In genomic region chr17:40486513-40487370, GRCh38 we compare ENCODE assay signal across 10 cellular contexts. TPM values are rescaled to one million over a fixed set of nuclear protein-coding genes. Genes with fewer than 3 reads are reported as not detected.
DNase-seq lines count a peak whose midpoint lies in the region; ATAC-seq, FAIRE-seq and TF ChIP-seq lines count a peak whose summit lies in the region.
"Had no signal": no experiment of that assay in that cellular context is flagged by ENCODE, and none has a peak within 500 bp of the region (broad histone marks: within the 10 kb centered on the region; RNA-seq: fewer than 3 reads in every experiment).

No MANE protein-coding gene starts in this region.

- H3K9me3 Mint-ChIP-seq in type B pancreatic cell, result no peaks in the 10 kb centered on the region

- H3K4me1 Mint-ChIP-seq in type B pancreatic cell (ENCODE audit: unreplicated experiment), result peaks cover 38% of the 10 kb centered on the region

- intact Hi-C loops in Right ventricle myocardium superior (cut with DNase I), result no loop called here

- dilution Hi-C loops in keratinocyte (cut with MboI; ENCODE audit: extremely low pct_ligation_motif_present, low sequenced_read_pairs), result no loop called here

- peaks cover 3% of the 10 kb centered on the region for H3K27me3 Mint-ChIP-seq in type B pancreatic cell

- peak overlapping the region; percentile 31 for H3K4me2 ChIP-seq in keratinocyte (ENCODE audit: control insufficient read depth, extremely low read depth, insufficient read depth, low read depth, low read length)

- DNase-seq in right atrium auricular region (ENCODE audit: low spot score), result no peak
- DNase-seq in Right ventricle myocardium superior, result no peak
- peak; percentile 41 for DNase-seq in keratinocyte (ENCODE audit: low read depth, low spot score)
- no peak for DNase-seq in type B pancreatic cell (ENCODE audit: extremely low spot score, unreplicated experiment)
- DNase-seq in LoVo (ENCODE audit: low spot score), result no peak
- DNase-seq in GM12891 (ENCODE audit: insufficient read length, low spot score), result no peak

- FAIRE-seq in keratinocyte (lab: Jason Lieb, UNC) (peak; percentile 76), GM12891 (lab: Jason Lieb, UNC) (no peak)

- TF ChIP-seq CTCF in right atrium auricular region (IDR thresholded peaks at IDR 0.05) (no peak), WI38 (IDR thresholded peaks at IDR 0.05; ENCODE audit: low read depth, low read length) (no peak), keratinocyte (optimal IDR thresholded peaks at IDR 0.05 in 1 of 3, IDR thresholded peaks at IDR 0.05 in 1 of 3, conservative IDR thresholded peaks at IDR 0.05 in 1 of 3; ENCODE audit: extremely low read depth in 1 of 3, insufficient read depth in 2 of 3, low read length in 3 of 3) (no peak), type B pancreatic cell (conservative IDR thresholded peaks at IDR 0.05) (no peak)

- H3K9me3 ChIP-seq in right atrium auricular region, result no peaks in the 10 kb centered on the region
- no peaks in the 10 kb centered on the region for H3K9me3 ChIP-seq in keratinocyte (ENCODE audit: control insufficient read depth, low read depth, low read length)

- peak overlapping the region; percentile 90 for H3K27ac Mint-ChIP-seq in type B pancreatic cell

- peaks cover 71% of the 10 kb centered on the region for H4K20me1 ChIP-seq in keratinocyte (ENCODE audit: control insufficient read depth, extremely low read depth, insufficient read depth, low read length)

- no peak overlapping the region for H3K4me3 ChIP-seq in right atrium auricular region
- peak overlapping the region; percentile 29 for H3K4me3 ChIP-seq in WI38 (ENCODE audit: low read depth, low read length)
- no peak overlapping the region for H3K4me3 ChIP-seq in keratinocyte (ENCODE audit: control insufficient read depth in 2 of 3, extremely low read depth in 1 of 3, insufficient read depth in 2 of 3, low read depth in 1 of 3, low read length in 3 of 3)

- H3K4me1 ChIP-seq in right atrium auricular region, result peaks cover 0 to 8% of the 10 kb centered on the region in 2 donors
- H3K4me1 ChIP-seq in keratinocyte (ENCODE audit: control insufficient read depth, extremely low read depth, insufficient read depth, low read length), result peaks cover 87% of the 10 kb centered on the region

- H3K27me3 ChIP-seq in right atrium auricular region (no peaks in the 10 kb centered on the region), keratinocyte (ENCODE audit: control insufficient read depth, extremely low read depth, insufficient read depth, low read length) (no peaks in the 10 kb centered on the region)

- no peak overlapping the region for H2AFZ ChIP-seq in keratinocyte (ENCODE audit: control insufficient read depth, low read length)

- no peak overlapping the region for H3K4me3 Mint-ChIP-seq in type B pancreatic cell

- TF ChIP-seq POLR2A in GM12891 (IDR thresholded peaks at IDR 0.05; ENCODE audit: low read depth, low read length), result no peak

- H3K79me2 ChIP-seq in keratinocyte (ENCODE audit: control insufficient read depth, insufficient read depth, low read length), result no peaks in the 10 kb centered on the region

- peak overlapping the region; percentile 0 to 62 for H3K27ac ChIP-seq in right atrium auricular region
- peak overlapping the region; percentile 96 for H3K27ac ChIP-seq in keratinocyte (ENCODE audit: control insufficient read depth, insufficient read depth, low read length)

- no peaks in the 10 kb centered on the region for H3K36me3 Mint-ChIP-seq in type B pancreatic cell
- H3K36me3 Mint-ChIP-seq: brain had no signal

- ATAC-seq in Right ventricle myocardium superior (ENCODE audit: poor library complexity), result no peak
- no peak for ATAC-seq in GM18858 (IDR thresholded peaks at IDR 0.05; ENCODE audit: unreplicated experiment)

- no peaks in the 10 kb centered on the region for H3K36me3 ChIP-seq in right atrium auricular region
- peaks cover 25 to 85% of the 10 kb centered on the region in 2 experiments for H3K36me3 ChIP-seq in keratinocyte (ENCODE audit: control insufficient read depth in 2 of 2, extremely low read depth in 1 of 2, insufficient read depth in 2 of 2, low read length in 2 of 2)

- H3K9ac ChIP-seq in keratinocyte (ENCODE audit: control insufficient read depth, extremely low read depth, insufficient read depth, low read length), result peak overlapping the region; percentile 74

- peaks cover 3% of the 10 kb centered on the region for H3K9me1 ChIP-seq in keratinocyte (ENCODE audit: control insufficient read depth, extremely low read depth, insufficient read depth, low read length)

TF ChIP-seq in GM12891, 5 proteins besides CTCF, POLR2A, EP300 and RAD21:
- no peak for TF ChIP-seq TAF1 (IDR thresholded peaks at IDR 0.05; ENCODE audit: low read depth, low read length)
- TF ChIP-seq SPI1 (IDR thresholded peaks at IDR 0.05; ENCODE audit: low read depth, low read length), result no peak
- no peak for TF ChIP-seq PAX5 (IDR thresholded peaks at IDR 0.05; ENCODE audit: insufficient read depth, low read length, severe bottlenecking)
- no peak for TF ChIP-seq POLR2AphosphoS5 (IDR thresholded peaks at IDR 0.05; ENCODE audit: low read depth, low read length)
- no peak for TF ChIP-seq POU2F2 (IDR thresholded peaks at IDR 0.05; ENCODE audit: low read depth, low read length)

RNA-seq across cellular contexts. Expression of gene TNS4, which starts 14.7 kb away (rescaled TPM):
- not detected for total RNA-seq in right atrium auricular region
- not detected for total RNA-seq in Right ventricle myocardium superior
- 129 to 171 TPM (median 160 TPM) in 3 replicates for polyA plus RNA-seq in keratinocyte
- 182 TPM for polyA plus RNA-seq in keratinocyte (2011; ENCODE audit: low read depth)
- 162 and 255 TPM in 2 replicates for polyA plus RNA-seq in keratinocyte (2011; cell fraction: cytosol; rRNA removed)
- 758 and 1,104 TPM in 2 replicates for polyA plus RNA-seq in keratinocyte (2011; cell fraction: nucleus; rRNA removed)
- 221 and 630 TPM in 2 replicates for polyA plus RNA-seq in keratinocyte (2012; ENCODE audit: low replicate concordance)
- 229 to 1,669 TPM (median 398 TPM) in 3 replicates for polyA minus RNA-seq in keratinocyte
- 367 TPM for polyA minus RNA-seq in keratinocyte (2011; cell fraction: cytosol; rRNA and poly(A)+ RNA removed)
- 523 and 706 TPM in 2 replicates for polyA minus RNA-seq in keratinocyte (2011; cell fraction: nucleus; rRNA and poly(A)+ RNA removed)
- 1.8 and 2.3 TPM in 2 replicates for total RNA-seq in type B pancreatic cell (ENCODE audit: low replicate concordance)
- polyA plus RNA-seq in GM12891 (2012; ENCODE audit: low read depth, missing spikeins), result 0.22 TPM
- polyA plus RNA-seq: liver had no signal

RNA-seq across cellular contexts. Expression of gene IGFBP4, which starts 43.5 kb away (rescaled TPM):
- total RNA-seq in right atrium auricular region, result 100 to 1,000 TPM in 1 of 2 donors, 10 to 100 TPM in 1; 81.0 to 237 TPM
- 157 TPM for total RNA-seq in Right ventricle myocardium superior
- 6.0 to 13.8 TPM (median 6.8 TPM) in 3 replicates for polyA plus RNA-seq in keratinocyte
- 0.44 TPM for polyA plus RNA-seq in keratinocyte (2011; ENCODE audit: low read depth)
- 9.2 and 12.4 TPM in 2 replicates for polyA plus RNA-seq in keratinocyte (2011; cell fraction: cytosol; rRNA removed)
- 6.5 and 10.0 TPM in 2 replicates for polyA plus RNA-seq in keratinocyte (2011; cell fraction: nucleus; rRNA removed)
- polyA plus RNA-seq in keratinocyte (2012; ENCODE audit: low replicate concordance), result 5.1 and 17.9 TPM in 2 replicates
- polyA minus RNA-seq in keratinocyte, result 6.8 to 30.7 TPM (median 7.6 TPM) in 3 replicates
- polyA minus RNA-seq in keratinocyte (2011; cell fraction: cytosol; rRNA and poly(A)+ RNA removed), result 15.9 TPM
- 3.8 and 6.0 TPM in 2 replicates for polyA minus RNA-seq in keratinocyte (2011; cell fraction: nucleus; rRNA and poly(A)+ RNA removed)
- 25.7 and 78.2 TPM in 2 replicates for total RNA-seq in type B pancreatic cell (ENCODE audit: low replicate concordance)
- 5.1 TPM for polyA plus RNA-seq in GM12891 (2012; ENCODE audit: low read depth, missing spikeins)
